Comparison of ENCODE assay signal across 1 cellular context in genomic region chr1:21911205-21912001, GRCh38.
TF ChIP-seq lines count a peak whose summit lies in the region.

No MANE protein-coding gene starts in this region.

TF ChIP-seq in HepG2, 621 proteins besides CTCF, POLR2A, EP300 and RAD21 (continued from another document):
- TF ChIP-seq ZNF687 (CRISPR knock-in tag; IDR thresholded peaks at IDR 0.05): peak; percentile 73
- no peak for TF ChIP-seq ZNF280B (CRISPR knock-in tag; IDR thresholded peaks at IDR 0.05; ENCODE audit: borderline replicate concordance)
- no peak for TF ChIP-seq ZNF264 (CRISPR knock-in tag; IDR thresholded peaks at IDR 0.05)
- TF ChIP-seq LCORL (IDR thresholded peaks at IDR 0.05): no peak
- 0 out of 2 replicates have a peak, but pooled peaks have one; percentile 19 for TF ChIP-seq LCORL (CRISPR knock-in tag; IDR thresholded peaks at IDR 0.05)
